Comparison of ENCODE assay signal across 8 cellular contexts in genomic region chr22:28442951-28443876, GRCh38.
DNase-seq lines count a peak whose midpoint lies in the region; ATAC-seq and TF ChIP-seq lines count a peak whose summit lies in the region.

No MANE protein-coding gene starts in this region.

- DNase-seq in GM03348 (ENCODE audit: low spot score) = peak; percentile 79
- DNase-seq in OCI-M1 (lab: John Stamatoyannopoulos, UW) = peak; percentile 63
- DNase-seq in ascending aorta (ENCODE audit: low spot score in 2 of 2) = peak in 1 of 2 donors; percentile 82
- DNase-seq in left ventricle myocardium inferior = peak; percentile 60
- DNase-seq in occipital lobe (lab: John Stamatoyannopoulos, UW) = peak; percentile 60
- DNase-seq in mesenteric fat pad (ENCODE audit: low spot score) = no peak

- H3K27ac ChIP-seq in ascending aorta = peak overlapping the region; percentile 73 to 87
- peak overlapping the region; percentile 91 for H3K27ac ChIP-seq in left ventricle myocardium inferior (replicated peaks)

- intact Hi-C loops in ascending aorta (cut with DNase I) = loop anchor here (5.0 to 10.0 kb wide), 3 partner anchors 66 to 418 kb away; no protein-coding TSS in a partner anchor
- intact Hi-C loops in left ventricle myocardium inferior (cut with micrococcal nuclease) = loop anchor here (10.0 kb wide), 1 partner anchor 388 kb away; no protein-coding TSS in a partner anchor

- H3K27me3 ChIP-seq in ascending aorta = no peaks in the 10 kb centered on the region
- no peaks in the 10 kb centered on the region for H3K27me3 ChIP-seq in left ventricle myocardium inferior (ENCODE audit: low read depth)

- no peak for TF ChIP-seq CTCF in ascending aorta (IDR thresholded peaks at IDR 0.05)
- TF ChIP-seq CTCF in left ventricle myocardium inferior (IDR thresholded peaks at IDR 0.05; ENCODE audit: borderline replicate concordance) = no peak

- no peaks in the 10 kb centered on the region for H3K9me3 ChIP-seq in ascending aorta
- no peaks in the 10 kb centered on the region for H3K9me3 ChIP-seq in left ventricle myocardium inferior (replicated peaks)

- H3K4me1 ChIP-seq in ascending aorta (peaks cover 0 to 28% of the 10 kb centered on the region in 2 donors), left ventricle myocardium inferior (peaks cover 61% of the 10 kb centered on the region)

- peak overlapping the region; percentile 59 to 83 for H3K4me3 ChIP-seq in ascending aorta
- H3K4me3 ChIP-seq in left ventricle myocardium inferior = peak overlapping the region; percentile 81

- H3K36me3 ChIP-seq in ascending aorta = no peaks in the 10 kb centered on the region
- H3K36me3 ChIP-seq in left ventricle myocardium inferior = no peaks in the 10 kb centered on the region

- ATAC-seq in HG03095 (IDR thresholded peaks at IDR 0.05; ENCODE audit: unreplicated experiment) (no peak), GM19035 (IDR thresholded peaks at IDR 0.05; ENCODE audit: unreplicated experiment) (no peak)
